In the genomic region with DNA sequence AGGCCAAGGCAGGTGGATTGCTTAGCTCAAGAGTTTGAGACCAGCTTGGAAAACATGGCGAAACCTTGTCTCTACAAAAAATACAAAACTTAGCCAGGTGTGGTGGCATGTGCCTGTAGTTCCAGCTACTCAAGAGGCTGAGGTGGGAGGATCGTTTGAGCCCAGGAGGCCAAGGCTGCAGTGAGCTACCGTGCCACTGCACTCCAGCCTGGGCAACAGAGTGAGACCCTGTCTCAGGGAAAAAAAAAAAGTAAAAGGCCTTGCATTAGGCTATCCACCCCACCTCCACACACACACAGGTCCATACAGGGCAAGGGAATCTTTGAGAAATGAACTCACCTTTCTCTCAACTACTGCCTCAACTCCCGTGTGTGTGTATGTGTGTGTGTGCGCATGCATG, we compare ENCODE assay signal across 7 cellular contexts. TPM values are rescaled to one million over a fixed set of nuclear protein-coding genes. Genes with fewer than 3 reads are reported as not detected.
DNase-seq lines count a peak whose midpoint lies in the region; ATAC-seq and TF ChIP-seq lines count a peak whose summit lies in the region.
"Not testable (repeated sequence)": the region's sequence is repeated elsewhere in the genome, so short reads cannot be mapped to it uniquely, and the experiment has no call there.

No MANE protein-coding gene starts in this region.

- peak overlapping the region; percentile 21; the same call in 1 of the 2 replicates for H3K4me2 ChIP-seq in PC-3 (ENCODE audit: low read length)

- H3K27ac ChIP-seq in PC-3 (ENCODE audit: low read length) (peak overlapping the region; percentile 77; the same call in 1 of the 2 replicates), ascending aorta (peak overlapping the region; percentile 65 to 79), esophagus muscularis mucosa (replicated peaks in 1 of 4) (peak overlapping the region; percentile 80 to 90 (median 87)), right cardiac atrium (ENCODE audit: low read length) (peak overlapping the region; percentile 98), muscle layer of duodenum (ENCODE audit: low read length) (peak overlapping the region; percentile 90), sigmoid colon (peak overlapping the region; percentile 82 to 91 (median 85)), tibial artery (peak overlapping the region; percentile 60 to 73)

- intact Hi-C loops in PC-3 (cut with micrococcal nuclease); esophagus muscularis mucosa (cut with DNase I); right cardiac atrium (cut with DNase I); sigmoid colon (cut with DNase I); tibial artery (cut with DNase I; ENCODE audit: low total_unique reads): not testable (repeated sequence)
- intact Hi-C loops in ascending aorta (cut with DNase I) = loop anchor here (2.0 kb wide), 1 partner anchor 33 kb away; no protein-coding TSS in a partner anchor

- H3K9ac ChIP-seq in PC-3 (ENCODE audit: low read length) = not testable (repeated sequence)

- BruUV-seq in PC-3 (replicated peaks; lab: Mats Ljungman, UMichigan) = not testable (repeated sequence)

- not testable (repeated sequence) for TF ChIP-seq EP300 in esophagus muscularis mucosa (IDR thresholded peaks at IDR 0.05); sigmoid colon (IDR thresholded peaks at IDR 0.05)

- H2AFZ ChIP-seq in PC-3 (ENCODE audit: low read length) = not testable (repeated sequence)

- CTCF ChIA-PET in PC-3 (lab: Charles Lee) = interaction anchor here (0.6 kb wide), 1 partner anchor 32 kb away, joined by 3 read pairs; no protein-coding TSS in a partner anchor

- H3K9me3 ChIP-seq in PC-3 (ENCODE audit: low read length); ascending aorta; esophagus muscularis mucosa; right cardiac atrium (ENCODE audit: control insufficient read depth, low read length); muscle layer of duodenum (ENCODE audit: control insufficient read depth in 1 of 2, low read length in 2 of 2); sigmoid colon; tibial artery: not testable (repeated sequence)

- 92% methylated on average over 5 of the region's 5 CpGs for WGBS in esophagus muscularis mucosa
- 94% methylated on average over 5 of the region's 5 CpGs for WGBS in right cardiac atrium
- 89 to 96% methylated on average over 5 of the region's 5 CpGs for WGBS in sigmoid colon, 2 donors

- not testable (repeated sequence) for H3F3A ChIP-seq in PC-3 (ENCODE audit: low read length, unreplicated experiment)

- POLR2A ChIA-PET in PC-3 (lab: Charles Lee; ENCODE audit: unreplicated experiment) = not testable (repeated sequence)

- H3K4me3 ChIP-seq in PC-3 (ENCODE audit: low read length); ascending aorta; esophagus muscularis mucosa; right cardiac atrium (ENCODE audit: low read length); muscle layer of duodenum (ENCODE audit: low read depth in 1 of 2, low read length in 2 of 2); sigmoid colon; tibial artery: not testable (repeated sequence)

- peaks cover 23% of the 10 kb centered on the region for H3K4me1 ChIP-seq in PC-3 (ENCODE audit: insufficient read depth, low read length)
- peaks cover 0 to 12% of the 10 kb centered on the region in 2 donors for H3K4me1 ChIP-seq in ascending aorta
- H3K4me1 ChIP-seq in esophagus muscularis mucosa = peaks cover 40 to 88% (median 85%) of the 10 kb centered on the region in 4 donors
- peaks cover 13% of the 10 kb centered on the region for H3K4me1 ChIP-seq in right cardiac atrium (ENCODE audit: control insufficient read depth, insufficient read depth, low read length)
- peaks cover 0 to 41% of the 10 kb centered on the region in 2 donors for H3K4me1 ChIP-seq in muscle layer of duodenum (ENCODE audit: control insufficient read depth in 1 of 2, insufficient read depth in 2 of 2, low read length in 2 of 2)
- H3K4me1 ChIP-seq in sigmoid colon = peaks cover 0 to 71% (median 40%) of the 10 kb centered on the region in 4 donors
- peaks cover 0 to 22% (median 12%) of the 10 kb centered on the region in 4 donors for H3K4me1 ChIP-seq in tibial artery

- not testable (repeated sequence) for H3K79me2 ChIP-seq in PC-3 (ENCODE audit: low read length)

- not testable (repeated sequence) for H3K9me2 ChIP-seq in PC-3 (replicated peaks; ENCODE audit: low read length)

- TF ChIP-seq POLR2A in esophagus muscularis mucosa (IDR thresholded peaks at IDR 0.05; ENCODE audit: low read depth); sigmoid colon (IDR thresholded peaks at IDR 0.05): not testable (repeated sequence)

- not testable (repeated sequence) for H3K27me3 ChIP-seq in PC-3 (ENCODE audit: low read length); ascending aorta; esophagus muscularis mucosa; right cardiac atrium (ENCODE audit: control insufficient read depth, insufficient read depth); muscle layer of duodenum (ENCODE audit: low read depth, low read length); sigmoid colon; tibial artery

- DNase-seq in PC-3; ascending aorta (ENCODE audit: low spot score in 2 of 2); esophagus muscularis mucosa (ENCODE audit: extremely low spot score); right cardiac atrium; sigmoid colon; tibial artery: not testable (repeated sequence)

- H4K20me1 ChIP-seq in PC-3 (ENCODE audit: low read length) = not testable (repeated sequence)

- not testable (repeated sequence) for TF ChIP-seq CTCF in PC-3 (conservative IDR thresholded peaks at IDR 0.05; ENCODE audit: low read depth, low read length); ascending aorta (IDR thresholded peaks at IDR 0.05); esophagus muscularis mucosa (IDR thresholded peaks at IDR 0.05); sigmoid colon (IDR thresholded peaks at IDR 0.05); tibial artery (IDR thresholded peaks at IDR 0.05)

- not testable (repeated sequence) for H3K36me3 ChIP-seq in PC-3 (ENCODE audit: low read depth, low read length); ascending aorta; esophagus muscularis mucosa; muscle layer of duodenum (ENCODE audit: control insufficient read depth in 1 of 2, insufficient read depth in 2 of 2, low read length in 2 of 2); sigmoid colon; tibial artery

- not testable (repeated sequence) for ATAC-seq in PC-3, right cardiac atrium

RNA-seq across cellular contexts. Expression of a gene that starts 33.9 kb away (rescaled TPM):
- total RNA-seq in PC-3 (2014; rRNA removed) (2.8 and 3.0 TPM in 2 replicates), ascending aorta (127 TPM), esophagus muscularis mucosa (100 to 1,000 TPM; 176 to 262 (median 188) TPM), right cardiac atrium (10 to 100 TPM; 36.4 to 52.4 (median 39.2) TPM), sigmoid colon (100 to 1,000 TPM in 3 of 4 donors, 10 to 100 TPM in 1; 92.2 to 170 (median 141) TPM)
- polyA plus RNA-seq in right cardiac atrium (14.5 TPM), sigmoid colon (1 to 10 TPM; 1.2 to 9.3 (median 6.6) TPM)
